20 cellular contexts compared by ENCODE assay signal in genomic region chr7:50834679-50835078, GRCh38. TPM values are rescaled to one million over a fixed set of nuclear protein-coding genes. Genes with fewer than 3 reads are reported as not detected.
DNase-seq lines count a peak whose midpoint lies in the region; ATAC-seq, FAIRE-seq and TF ChIP-seq lines count a peak whose summit lies in the region.
"Had no signal": no experiment of that assay in that cellular context is flagged by ENCODE, and none has a peak within 500 bp of the region (broad histone marks: within the 10 kb centered on the region; RNA-seq: fewer than 3 reads in every experiment).

No MANE protein-coding gene starts in this region.

- no peak for TF ChIP-seq CTCF in A549 (IDR thresholded peaks at IDR 0.05)
- TF ChIP-seq CTCF in Calu3 (IDR thresholded peaks at IDR 0.05; ENCODE audit: unreplicated experiment): no peak
- no peak for TF ChIP-seq CTCF in K562 (IDR thresholded peaks at IDR 0.05 in 2 of 3, conservative IDR thresholded peaks at IDR 0.05 in 1 of 3; ENCODE audit: insufficient read depth in 2 of 3, low read depth in 1 of 3, low read length in 3 of 3)
- no peak for TF ChIP-seq CTCF in upper lobe of right lung (IDR thresholded peaks at IDR 0.05)

- H3K27me3 Mint-ChIP-seq in Calu3 (ENCODE audit: unreplicated experiment): no peaks in the 10 kb centered on the region

- DNase-seq in A549 (ENCODE audit: low read depth in 1 of 2, low spot score in 1 of 2): no peak
- DNase-seq in Calu3: no peak
- DNase-seq in MG63: peak; percentile 48
- no peak for DNase-seq in K562 (ENCODE audit: extremely low read depth in 1 of 4, low spot score in 3 of 4)
- DNase-seq in hypothalamus (lab: John Stamatoyannopoulos, UW): no peak
- no peak for DNase-seq in upper lobe of right lung
- no peak for DNase-seq in OCI-M2 (lab: John Stamatoyannopoulos, UW; ENCODE audit: unreplicated experiment)
- DNase-seq in effector CD8-positive, alpha-beta T cell (lab: John Stamatoyannopoulos, UW): no peak
- DNase-seq: CD8-positive, alpha-beta memory T cell; H9; KBM-7; MM.1S; NCI-H2081; NCI-H2227 treated with DMSO at 0.1 percent for 48 hours; NCI-H510A had no signal

- H4K20me1 ChIP-seq in K562 (replicated peaks; ENCODE audit: control insufficient read depth, insufficient read depth, low read length): peaks cover 3% of the 10 kb centered on the region; the same call in 1 of the 2 replicates

- peak overlapping the region; percentile 68 to 85; a peak in 4 of 6 replicates for H3K27ac ChIP-seq in A549
- no peak overlapping the region for H3K27ac ChIP-seq in K562 (ENCODE audit: extremely low read depth, low read depth, low read length)
- H3K27ac ChIP-seq in upper lobe of right lung: no peak overlapping the region
- H3K27ac ChIP-seq: C4-2B had no signal

- H2AFZ ChIP-seq in K562 (ENCODE audit: low read depth, low read length): no peak overlapping the region

- TF ChIP-seq RAD21 in A549 (conservative IDR thresholded peaks at IDR 0.05 in 1 of 2, IDR thresholded peaks at IDR 0.05 in 1 of 2): no peak
- TF ChIP-seq RAD21 in K562 (CRISPR knock-in tag; conservative IDR thresholded peaks at IDR 0.05 in 1 of 2, IDR thresholded peaks at IDR 0.05 in 1 of 2): no peak

- POLR2A ChIA-PET in A549 (lab: Yijun Ruan, JAX) (no interaction called here), K562 (lab: Yijun Ruan, JAX) (interaction anchor here (1.1 kb wide), 1 partner anchor 13 kb away, joined by 5 read pairs; no protein-coding TSS in a partner anchor)

- no TSS peak for BruUV-seq in Calu3 (replicated peaks; lab: Mats Ljungman, UMichigan)
- no TSS peak for BruUV-seq in K562 (replicated peaks; lab: Mats Ljungman, UMichigan)

- no peak for TF ChIP-seq POLR2A in A549 (IDR thresholded peaks at IDR 0.05; ENCODE audit: low read length)
- TF ChIP-seq POLR2A in K562 (conservative IDR thresholded peaks at IDR 0.05): no peak

- CTCF ChIA-PET in A549 (lab: Yijun Ruan, JAX): interaction anchor here (1.1 to 1.5 kb wide), 4 partner anchors 9 to 306 kb away, joined by 3 to 5 read pairs (median 3); no protein-coding TSS in a partner anchor
- CTCF ChIA-PET in Calu3 (lab: Charles Lee): no interaction called here
- CTCF ChIA-PET in K562 (lab: Yijun Ruan, JAX; ENCODE audit: low intra/inter-chr PET ratio): no interaction called here

- H3K9me1 ChIP-seq in K562 (ENCODE audit: control insufficient read depth, insufficient read depth, low read length): no peaks in the 10 kb centered on the region

- H3K9ac ChIP-seq in K562 (ENCODE audit: insufficient read depth in 1 of 2, low read depth in 2 of 2, low read length in 2 of 2): no peak overlapping the region

- H3K9me3 ChIP-seq in A549 (no peaks in the 10 kb centered on the region), MG63 (no peaks in the 10 kb centered on the region; the same call in none of the 2 replicates), K562 (replicated peaks; ENCODE audit: control insufficient read depth, insufficient read depth, low read depth, low read length) (no peaks in the 10 kb centered on the region), upper lobe of right lung (no peaks in the 10 kb centered on the region)

- H3K4me3 ChIP-seq in A549 (no peak overlapping the region), MG63 (no peak overlapping the region), K562 (no peak overlapping the region), upper lobe of right lung (no peak overlapping the region)

- no peak for TF ChIP-seq EP300 in A549 (IDR thresholded peaks at IDR 0.05)
- no peak for TF ChIP-seq EP300 in K562 (IDR thresholded peaks at IDR 0.05; ENCODE audit: low read length)

- 88% methylated on average over 6 of the region's 6 CpGs for WGBS in A549 (ENCODE audit: missing lambda C conversion rate)
- WGBS in K562 (ENCODE audit: insufficient coverage, low coverage, missing lambda C conversion rate): 2% methylated on average over 6 of the region's 6 CpGs

- intact Hi-C loops in Calu3 (cut with micrococcal nuclease; ENCODE audit: unreplicated experiment): no loop called here
- intact Hi-C loops in K562 (cut with micrococcal nuclease): no loop called here
- intact Hi-C loops in upper lobe of right lung (cut with DNase I): no loop called here

- peaks cover 62% of the 10 kb centered on the region for H3K4me1 ChIP-seq in A549
- no peaks in the 10 kb centered on the region for H3K4me1 ChIP-seq in K562 (replicated peaks in 1 of 2; ENCODE audit: control insufficient read depth in 2 of 2, insufficient read depth in 2 of 2, low read length in 2 of 2)
- H3K4me1 ChIP-seq in upper lobe of right lung: no peaks in the 10 kb centered on the region

- H3K9me3 Mint-ChIP-seq in Calu3 (ENCODE audit: low read depth, unreplicated experiment): peaks cover 9% of the 10 kb centered on the region

- peaks cover 7% of the 10 kb centered on the region for H3K36me3 Mint-ChIP-seq in Calu3 (ENCODE audit: insufficient read depth, unreplicated experiment)
- H3K36me3 Mint-ChIP-seq: CD8-positive, alpha-beta memory T cell had no signal

- no peak overlapping the region for H3K4me3 Mint-ChIP-seq in Calu3 (ENCODE audit: low read depth, unreplicated experiment)
- H3K4me3 Mint-ChIP-seq: B cell; CD8-positive, alpha-beta memory T cell; H9 had no signal

- in situ Hi-C loops in K562 (cut with MboI): no loop called here

- FAIRE-seq in A549 (lab: Jason Lieb, UNC) (no peak), K562 (lab: Jason Lieb, UNC) (no peak)
- FAIRE-seq: GM18507, HepG2, RCC 7860 had no signal

- H3K27me3 ChIP-seq in MG63 (no peaks in the 10 kb centered on the region), K562 (ENCODE audit: control insufficient read depth in 2 of 2, insufficient read depth in 2 of 2, low read length in 2 of 2) (peaks cover 50 to 70% of the 10 kb centered on the region in 2 experiments), upper lobe of right lung (no peaks in the 10 kb centered on the region)

- H3K4me2 ChIP-seq in A549 (no peak overlapping the region), K562 (ENCODE audit: insufficient read depth, low read length) (no peak overlapping the region)

- ATAC-seq in A549 (no peak), K562 (no peak), upper lobe of right lung (no peak)
- ATAC-seq: HepG2 had no signal

- no peaks in the 10 kb centered on the region for H3K36me3 ChIP-seq in MG63
- no peaks in the 10 kb centered on the region for H3K36me3 ChIP-seq in K562 (ENCODE audit: control insufficient read depth, insufficient read depth, low read length)
- no peaks in the 10 kb centered on the region for H3K36me3 ChIP-seq in upper lobe of right lung

- no peaks in the 10 kb centered on the region for H3K79me2 ChIP-seq in K562 (ENCODE audit: control insufficient read depth, insufficient read depth, low read length)

- H3K4me1 Mint-ChIP-seq in Calu3 (ENCODE audit: low read depth, unreplicated experiment): peaks cover 78% of the 10 kb centered on the region
- H3K4me1 Mint-ChIP-seq: B cell; CD8-positive, alpha-beta memory T cell had no signal

- H3K27ac Mint-ChIP-seq in Calu3 (ENCODE audit: unreplicated experiment): peak overlapping the region; percentile 86
- H3K27ac Mint-ChIP-seq: B cell, H9 had no signal

TF ChIP-seq in A549, 52 proteins besides CTCF, POLR2A, EP300 and RAD21:
- TF ChIP-seq HOXB5 (CRISPR knock-in tag; IDR thresholded peaks at IDR 0.05) (no peak), ESRRA (IDR thresholded peaks at IDR 0.05; ENCODE audit: borderline replicate concordance, low read length) (no peak), NPAS2 (CRISPR knock-in tag; IDR thresholded peaks at IDR 0.05; ENCODE audit: borderline replicate concordance) (no peak)

TF ChIP-seq in K562, 482 proteins besides CTCF, POLR2A, EP300 and RAD21:
- TF ChIP-seq SPI1 (IDR thresholded peaks at IDR 0.05; ENCODE audit: borderline replicate concordance, low read depth, low read length) (peak; percentile 58; the same call in 1 of the 2 replicates), KLF10 (CRISPR knock-in tag; IDR thresholded peaks at IDR 0.05) (no peak)

RNA-seq across cellular contexts. Expression of gene GRB10, which starts 52.0 kb away (rescaled TPM):
- polyA plus RNA-seq in A549 (2011; rRNA removed) (23.2 and 42.3 TPM in 2 replicates), A549 (2017; fragmentation: RNase III; extraction: RNeasy Plus Mini Kit Qiagen cat#74134 plus additional on column Dnase treatment) (34.7 to 37.6 TPM (median 37.0 TPM) in 3 replicates), K562 (2011; rRNA removed) (26.9 and 28.0 TPM in 2 replicates), K562 (2014; fragmentation: Illumina TruSeq; extraction: Trizol) (48.1 and 49.0 TPM in 2 replicates), K562 (2014; fragmentation: Nextera tagmentation; extraction: Ambion mirVana) (1 to 10 TPM; 8.9 to 9.9 TPM), K562 (2014; rRNA removed) (39.0 and 40.7 TPM in 2 replicates)
- polyA plus RNA-seq in A549 (2012; cell fraction: cytosol; rRNA removed): 10.1 and 12.7 TPM in 2 replicates
- polyA plus RNA-seq in A549 (2012; cell fraction: nucleus; rRNA removed): 19.9 and 33.8 TPM in 2 replicates
- 64.5 and 88.4 TPM in 2 replicates for polyA minus RNA-seq in A549 (2011; rRNA and poly(A)+ RNA removed)
- total RNA-seq in Calu3 (2022) (86.2 and 90.6 TPM in 2 replicates), K562 (2014; rRNA removed) (56.5 and 57.4 TPM in 2 replicates), K562 (2014; rRNA removed; fragmentation: Illumina TruSeq; extraction: Trizol) (43.4 and 44.0 TPM in 2 replicates), K562 (2015; rRNA removed; fragmentation: Illumina TruSeq; extraction: Trizol) (25.8 and 28.6 TPM in 2 replicates), K562 (2021) (77.7 and 88.5 TPM in 2 replicates), upper lobe of right lung (58.6 TPM)
- total RNA-seq in MG63 (2014; rRNA removed; shearing (Covaris generic); ENCODE audit: low replicate concordance): 27.5 and 33.1 TPM in 2 replicates
- 155 and 246 TPM in 2 replicates for total RNA-seq in K562 (2011; cell fraction: chromatin; rRNA removed; ENCODE audit: low replicate concordance)
- total RNA-seq in K562 (2011; cell fraction: nucleolus; rRNA removed): 95.1 and 108 TPM in 2 replicates
- 149 and 184 TPM in 2 replicates for total RNA-seq in K562 (2011; cell fraction: nucleoplasm; rRNA removed)
- 24.2 and 25.9 TPM in 2 replicates for polyA plus RNA-seq in K562 (2011; cell fraction: cytosol; rRNA removed)
- polyA plus RNA-seq in K562 (2011; cell fraction: nucleus; rRNA removed): 56.8 and 69.8 TPM in 2 replicates
- polyA plus RNA-seq in K562 (2012): 33.8 and 79.4 TPM in 2 replicates
- polyA minus RNA-seq in K562 (2011; rRNA and poly(A)+ RNA removed): 62.8 and 74.1 TPM in 2 replicates
- 35.8 and 51.6 TPM in 2 replicates for polyA minus RNA-seq in K562 (2011; cell fraction: cytosol; rRNA and poly(A)+ RNA removed)
- 75.0 and 114 TPM in 2 replicates for polyA minus RNA-seq in K562 (2011; cell fraction: nucleus; rRNA and poly(A)+ RNA removed)
- total RNA-seq: B cell had no signal

Comparison
In these comparisons a context has a peak if more than half of its experiments do, and no peak if none do; other contexts are left out.
1. H3K27ac ChIP-seq: peak in A549 (2 of 2); none in K562 (single experiment) and upper lobe of right lung (single experiment).